Comparison of ENCODE assay signal across 13 cellular contexts in the genomic region with DNA sequence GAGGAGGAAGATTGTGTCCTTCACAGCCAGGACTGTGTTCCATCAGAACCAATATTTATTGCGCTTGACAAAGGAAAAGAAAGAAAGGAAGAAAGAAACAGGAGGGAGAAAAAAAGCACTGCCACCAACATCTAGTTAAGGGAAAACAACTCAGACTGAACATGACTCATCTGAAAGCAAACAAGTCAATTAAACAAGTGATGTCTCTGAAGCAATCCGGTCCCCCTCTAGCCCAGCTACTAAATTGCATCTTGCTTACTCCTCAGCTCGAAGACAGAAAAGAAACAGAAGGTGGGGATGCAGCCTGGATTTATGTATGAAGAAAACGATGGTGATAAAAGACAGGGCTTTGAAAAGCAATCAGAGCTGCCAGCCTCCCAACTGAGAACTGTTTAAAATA.
DNase-seq lines count a peak whose midpoint lies in the region.
"Had no signal": no experiment of that assay in that cellular context is flagged by ENCODE, and none has a peak within 500 bp of the region (broad histone marks: within the 10 kb centered on the region; RNA-seq: fewer than 3 reads in every experiment).

No MANE protein-coding gene starts in this region.

- no peak overlapping the region for H4K12ac ChIP-seq in trophoblast cell (ENCODE audit: low read depth, low read length)

- H2AFZ ChIP-seq in mesenchymal stem cell (ENCODE audit: low read depth, low read length), result no peak overlapping the region
- H2AFZ ChIP-seq in trophoblast cell (ENCODE audit: insufficient read depth, low read length, poor library complexity), result no peak overlapping the region

- no peaks in the 10 kb centered on the region for H3K79me1 ChIP-seq in mesenchymal stem cell (replicated peaks; ENCODE audit: low read length, poor library complexity, severe bottlenecking)
- H3K79me1 ChIP-seq in trophoblast cell (ENCODE audit: low read length), result no peaks in the 10 kb centered on the region

- H2BK12ac ChIP-seq in mesenchymal stem cell (ENCODE audit: low read length in 2 of 2) (no peak overlapping the region), trophoblast cell (ENCODE audit: low read length) (no peak overlapping the region)

- H3K4ac ChIP-seq in mesenchymal stem cell (ENCODE audit: low read depth in 1 of 2, low read length in 2 of 2) (no peak overlapping the region), trophoblast cell (ENCODE audit: low read depth, low read length) (no peak overlapping the region)

- H3K4me1 ChIP-seq in mesenchymal stem cell (ENCODE audit: control insufficient read depth, insufficient read depth, low read depth, low read length) (no peaks in the 10 kb centered on the region), trophoblast cell (ENCODE audit: control insufficient read depth in 1 of 2, insufficient read depth in 2 of 2, low read length in 2 of 2) (no peaks in the 10 kb centered on the region)

- 26% methylated on average over 2 of the region's 4 CpGs for WGBS in mesenchymal stem cell
- WGBS in trophoblast cell (ENCODE audit: extremely low coverage, insufficient coverage, insufficient read length), result no CpG with 5 or more reads among the region's 4 CpGs

- no peak overlapping the region for H3K4me3 ChIP-seq in mesenchymal stem cell (ENCODE audit: insufficient read depth in 1 of 2, low read depth in 1 of 2, low read length in 2 of 2)
- H3K4me3 ChIP-seq in trophoblast cell (ENCODE audit: low read depth, low read length), result no peak overlapping the region
- H3K4me3 ChIP-seq: GM12878, testis had no signal

- no peak overlapping the region for H3K23ac ChIP-seq in mesenchymal stem cell (ENCODE audit: low read length in 2 of 2)
- no peak overlapping the region for H3K23ac ChIP-seq in trophoblast cell (ENCODE audit: low read length)

- H3K27ac ChIP-seq in mesenchymal stem cell (ENCODE audit: low read length, poor library complexity, severe bottlenecking) (no peak overlapping the region), trophoblast cell (ENCODE audit: low read depth, low read length) (no peak overlapping the region)
- H3K27ac ChIP-seq: testis, VCaP had no signal

- H3K9ac ChIP-seq in mesenchymal stem cell (ENCODE audit: low read length) (no peak overlapping the region), trophoblast cell (ENCODE audit: low read length) (no peak overlapping the region)

- H2BK5ac ChIP-seq in mesenchymal stem cell (ENCODE audit: low read depth, low read length, poor library complexity, severe bottlenecking) (no peak overlapping the region), trophoblast cell (ENCODE audit: low read depth, low read length, poor library complexity) (no peak overlapping the region)

- H3K27me3 ChIP-seq in mesenchymal stem cell (ENCODE audit: control insufficient read depth in 1 of 2, insufficient read depth in 1 of 2, low read length in 2 of 2) (peaks cover 3 to 13% of the 10 kb centered on the region in 2 experiments), trophoblast cell (ENCODE audit: insufficient read depth, low read length) (no peaks in the 10 kb centered on the region)
- H3K27me3 ChIP-seq: testis had no signal

- DNase-seq in Daoy (ENCODE audit: low read depth), result peak; percentile 34
- DNase-seq in M059J (ENCODE audit: low read depth), result peak; percentile 66
- DNase-seq in astrocyte of the hippocampus (ENCODE audit: low read depth, low spot score), result peak; percentile 41
- peak; percentile 30 for DNase-seq in mesenchymal stem cell
- DNase-seq in activated effector memory CD4-positive, alpha-beta T cell treated with Interleukin-2 at 50 U/mL for 16 hours, result no peak
- DNase-seq in activated naive CD4-positive, alpha-beta T cell treated with anti-CD3 and anti-CD28 coated beads, Interleukin-2, amount 50 U/mL, for 16 hours, result no peak
- DNase-seq in trophoblast cell, result no peak
- DNase-seq in hippocampal formation (lab: John Stamatoyannopoulos, UW), result no peak
- DNase-seq: aorta, NCI-H1417 treated with DMSO at 0.1 percent for 48 hours, testis had no signal

- no peak overlapping the region for H3K18ac ChIP-seq in mesenchymal stem cell (ENCODE audit: low read depth in 1 of 2, low read length in 2 of 2)
- H3K18ac ChIP-seq in trophoblast cell (ENCODE audit: low read length), result no peak overlapping the region

- no peaks in the 10 kb centered on the region for H3K36me3 ChIP-seq in mesenchymal stem cell (ENCODE audit: control insufficient read depth in 1 of 2, insufficient read depth in 2 of 2, low read depth in 1 of 2, low read length in 2 of 2)
- no peaks in the 10 kb centered on the region for H3K36me3 ChIP-seq in trophoblast cell (ENCODE audit: control insufficient read depth in 1 of 2, insufficient read depth in 2 of 2, low read length in 2 of 2)

- H3K79me2 ChIP-seq in trophoblast cell (ENCODE audit: control insufficient read depth, insufficient read depth, low read length, poor library complexity), result no peaks in the 10 kb centered on the region

- H4K8ac ChIP-seq in mesenchymal stem cell (ENCODE audit: low read length), result no peak overlapping the region
- H4K8ac ChIP-seq in trophoblast cell (ENCODE audit: low read depth, low read length), result no peak overlapping the region

- no peak overlapping the region for H3K4me2 ChIP-seq in mesenchymal stem cell (ENCODE audit: low read length, poor library complexity, severe bottlenecking)
- no peak overlapping the region for H3K4me2 ChIP-seq in trophoblast cell (ENCODE audit: low read length)

- H3K9me3 ChIP-seq in mesenchymal stem cell (ENCODE audit: control insufficient read depth, low read length) (no peaks in the 10 kb centered on the region), trophoblast cell (ENCODE audit: insufficient read depth, low read depth, low read length) (no peaks in the 10 kb centered on the region)
- H3K9me3 ChIP-seq: testis had no signal

- H2AK5ac ChIP-seq in mesenchymal stem cell (ENCODE audit: low read length, severe bottlenecking) (no peak overlapping the region), trophoblast cell (ENCODE audit: low read length) (no peak overlapping the region)

- H3K14ac ChIP-seq in mesenchymal stem cell (ENCODE audit: low read length in 2 of 2) (no peak overlapping the region), trophoblast cell (ENCODE audit: low read length) (no peak overlapping the region)

- H2BK120ac ChIP-seq in mesenchymal stem cell (ENCODE audit: low read depth, low read length), result no peak overlapping the region
- H2BK120ac ChIP-seq in trophoblast cell (ENCODE audit: insufficient read depth, low read length, poor library complexity), result no peak overlapping the region

- H2BK15ac ChIP-seq in mesenchymal stem cell (ENCODE audit: low read depth, poor library complexity, severe bottlenecking), result no peak overlapping the region

- H4K91ac ChIP-seq in mesenchymal stem cell (ENCODE audit: low read length) (no peak overlapping the region), trophoblast cell (ENCODE audit: low read depth, low read length) (no peak overlapping the region)

Comparison
In these comparisons a context has a peak if more than half of its experiments do, and no peak if none do; other contexts are left out.
1. DNase-seq: peak in Daoy (single experiment), M059J (single experiment), astrocyte of the hippocampus (single experiment) and mesenchymal stem cell (single experiment); none in activated effector memory CD4-positive, alpha-beta T cell treated with Interleukin-2 at 50 U/mL for 16 hours (single experiment), activated naive CD4-positive, alpha-beta T cell treated with anti-CD3 and anti-CD28 coated beads, Interleukin-2, amount 50 U/mL, for 16 hours (single experiment), trophoblast cell (0 of 2) and hippocampal formation (0 of 2).